ENCODE assay signal across 8 cellular contexts in the genomic region with DNA sequence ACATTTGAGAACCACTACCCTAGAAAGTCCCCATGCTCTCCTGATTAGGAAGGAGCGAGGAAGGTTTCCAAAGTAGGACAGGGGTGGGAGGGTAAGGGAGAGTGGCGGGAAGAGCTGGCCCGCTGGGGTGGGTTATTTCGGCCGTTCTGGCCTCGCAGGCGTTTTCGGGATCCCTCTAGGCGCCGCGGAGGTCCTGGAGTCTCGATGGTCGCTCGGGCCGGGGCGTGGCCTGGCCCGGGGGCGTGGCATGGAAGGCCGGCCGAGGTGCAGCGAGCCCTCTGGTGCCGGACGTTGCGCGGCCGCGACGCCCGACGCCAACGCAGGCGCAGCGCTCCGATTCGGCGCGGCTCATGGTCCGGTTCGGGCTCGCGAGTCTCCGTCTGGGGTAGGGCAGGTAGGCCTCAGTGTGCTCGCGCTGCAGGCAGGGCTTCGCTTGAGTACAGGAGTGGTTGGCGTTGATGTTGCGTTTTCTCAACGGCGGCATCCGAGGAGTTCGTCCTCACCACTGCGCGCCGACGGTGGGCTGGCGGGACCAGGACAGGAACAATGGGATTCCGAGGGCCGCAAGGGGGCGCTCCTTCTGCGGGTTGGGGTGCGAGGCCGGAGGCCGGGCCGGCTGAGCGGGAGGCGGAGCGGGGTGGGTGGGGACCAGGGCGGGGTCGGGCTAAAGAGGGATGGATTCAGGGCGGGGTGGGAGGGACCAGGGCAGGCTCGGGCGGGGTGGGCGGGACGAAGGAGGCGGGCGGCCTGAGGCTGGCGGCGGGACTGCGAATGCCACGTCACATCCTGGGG. TPM values are rescaled to one million over a fixed set of nuclear protein-coding genes. Genes with fewer than 3 reads are reported as not detected.
A peak's percentile ranks its signal among the peaks of the same experiment; 100 is the strongest.
DNase-seq lines count a peak whose midpoint lies in the region; ATAC-seq and TF ChIP-seq lines count a peak whose summit lies in the region.

A gene with protein sequence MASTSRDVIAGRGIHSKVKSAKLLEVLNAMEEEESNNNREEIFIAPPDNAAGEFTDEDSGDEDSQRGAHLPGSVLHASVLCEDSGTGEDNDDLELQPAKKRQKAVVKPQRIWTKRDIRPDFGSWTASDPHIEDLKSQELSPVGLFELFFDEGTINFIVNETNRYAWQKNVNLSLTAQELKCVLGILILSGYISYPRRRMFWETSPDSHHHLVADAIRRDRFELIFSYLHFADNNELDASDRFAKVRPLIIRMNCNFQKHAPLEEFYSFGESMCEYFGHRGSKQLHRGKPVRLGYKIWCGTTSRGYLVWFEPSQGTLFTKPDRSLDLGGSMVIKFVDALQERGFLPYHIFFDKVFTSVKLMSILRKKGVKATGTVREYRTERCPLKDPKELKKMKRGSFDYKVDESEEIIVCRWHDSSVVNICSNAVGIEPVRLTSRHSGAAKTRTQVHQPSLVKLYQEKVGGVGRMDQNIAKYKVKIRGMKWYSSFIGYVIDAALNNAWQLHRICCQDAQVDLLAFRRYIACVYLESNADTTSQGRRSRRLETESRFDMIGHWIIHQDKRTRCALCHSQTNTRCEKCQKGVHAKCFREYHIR (plus strand): TSS at position 287 of the 792 bp plus-strand sequence. CDS start 7,628 bp downstream, outside the sequence.

- peak; percentile 94 for ATAC-seq in GM18498 (IDR thresholded peaks at IDR 0.05; ENCODE audit: unreplicated experiment)
- ATAC-seq in HG02884 (IDR thresholded peaks at IDR 0.05; ENCODE audit: unreplicated experiment): peak; percentile 92
- peak; percentile 85 for ATAC-seq in T-helper 17 cell

- H3K79me2 ChIP-seq in hepatocyte: peaks cover 36% of the 10 kb centered on the region

- DNase-seq in NCI-H146 (lab: John Stamatoyannopoulos, UW) (peak; percentile 95), T-helper 17 cell (peak; percentile 86 to 94 (median 93)), anterior cingulate cortex (lab: John Stamatoyannopoulos, UW) (peak; percentile 68 to 99 (median 92)), hepatocyte (ENCODE audit: low spot score) (peak; percentile 97), retina (peak; percentile 99), OCI-M2 (lab: John Stamatoyannopoulos, UW; ENCODE audit: unreplicated experiment) (no peak)

- H3K9me3 ChIP-seq in T-helper 17 cell (ENCODE audit: control insufficient read depth, low read length, poor library complexity, severe bottlenecking) (no peaks in the 10 kb centered on the region), hepatocyte (ENCODE audit: low read depth) (no peaks in the 10 kb centered on the region)

- H3K36me3 Mint-ChIP-seq in T-helper 17 cell (ENCODE audit: low read depth): peaks cover 8% of the 10 kb centered on the region

- peak within 1 kb of the TSS; percentile 91 for H3K27ac Mint-ChIP-seq in T-helper 17 cell

- H3K4me3 Mint-ChIP-seq in T-helper 17 cell: peak within 1 kb of the TSS; percentile 95

- H4K20me1 ChIP-seq in hepatocyte (ENCODE audit: insufficient read depth, poor library complexity, severe bottlenecking): no peaks in the 10 kb centered on the region

- H3K4me1 Mint-ChIP-seq in T-helper 17 cell: peaks cover 34% of the 10 kb centered on the region

- H3K27me3 Mint-ChIP-seq in T-helper 17 cell: no peaks in the 10 kb centered on the region

- H3K4me2 ChIP-seq in hepatocyte: peak within 1 kb of the TSS; percentile 86

- no peaks in the 10 kb centered on the region for H3K36me3 ChIP-seq in hepatocyte (replicated peaks; ENCODE audit: insufficient read depth, low read depth)

- peaks cover 13% of the 10 kb centered on the region for H3K4me1 ChIP-seq in hepatocyte (ENCODE audit: insufficient read depth)

- no peaks in the 10 kb centered on the region for H3K9me2 ChIP-seq in hepatocyte (replicated peaks; ENCODE audit: insufficient read depth)

- H3K27me3 ChIP-seq in hepatocyte: no peaks in the 10 kb centered on the region

- WGBS in hepatocyte (ENCODE audit: low lambda C conversion rate, missing lambda C conversion rate): 2% methylated on average over 52 of the region's 80 CpGs

- TF ChIP-seq CTCF in hepatocyte (IDR thresholded peaks at IDR 0.05; ENCODE audit: poor library complexity): peak; percentile 94

- peak within 1 kb of the TSS; percentile 99 for H3K27ac ChIP-seq in hepatocyte

- peak within 1 kb of the TSS; percentile 47 for H3K4me3 ChIP-seq in hepatocyte

- peak within 1 kb of the TSS; percentile 99 for H2AFZ ChIP-seq in hepatocyte

RNA-seq across cellular contexts. Expression of the gene that starts here (rescaled TPM):
- total RNA-seq in T-helper 17 cell (1 to 10 TPM; 2.1 to 3.6 TPM), hepatocyte (5.6 and 8.0 TPM in 2 replicates)
- polyA plus RNA-seq in hepatocyte: 5.6 and 6.6 TPM in 2 replicates
